Comparison of ENCODE assay signal across 1 cellular context in genomic region chr7:139133335-139134139, GRCh38.
TF ChIP-seq lines count a peak whose summit lies in the region.

No MANE protein-coding gene starts in this region.

TF ChIP-seq in HEK293, 187 proteins besides CTCF, POLR2A, EP300 and RAD21 (continued from another document):
- TF ChIP-seq ATF2 (tag by site-specific recombination; IDR thresholded peaks at IDR 0.05; ENCODE audit: low read depth) (no peak), ZNF140 (tag by site-specific recombination; IDR thresholded peaks at IDR 0.05) (no peak), ZBTB6 (tag by site-specific recombination; IDR thresholded peaks at IDR 0.05) (peak; percentile 63), SCRT2 (tag by site-specific recombination; IDR thresholded peaks at IDR 0.05) (no peak), ZNF146 (tag by site-specific recombination; IDR thresholded peaks at IDR 0.05) (peak; percentile 51), KLF17 (tag by site-specific recombination; IDR thresholded peaks at IDR 0.05) (peak; percentile 89), ZNF791 (tag by site-specific recombination; IDR thresholded peaks at IDR 0.05) (no peak), ZNF629 (tag by site-specific recombination; IDR thresholded peaks at IDR 0.05) (peak; percentile 84), ZNF426 (tag by site-specific recombination; IDR thresholded peaks at IDR 0.05) (no peak), ZIC2 (tag by site-specific recombination; IDR thresholded peaks at IDR 0.05) (peak; percentile 54; the same call in 1 of the 2 replicates), ZFP3 (tag by site-specific recombination; IDR thresholded peaks at IDR 0.05; ENCODE audit: low read depth) (no peak), ZBTB20 (tag by site-specific recombination; IDR thresholded peaks at IDR 0.05) (peak; percentile 66), AEBP2 (tag by site-specific recombination; IDR thresholded peaks at IDR 0.05; ENCODE audit: borderline replicate concordance) (no peak), HOXC10 (CRISPR knock-in tag; IDR thresholded peaks at IDR 0.05) (no peak), ZNF518A (tag by site-specific recombination; conservative IDR thresholded peaks at IDR 0.05; ENCODE audit: low read depth) (peak; percentile 94), GFI1B (tag by site-specific recombination; IDR thresholded peaks at IDR 0.05) (no peak), OSR2 (tag by site-specific recombination; IDR thresholded peaks at IDR 0.05) (no peak), ZNF37A (tag by site-specific recombination; IDR thresholded peaks at IDR 0.05) (peak; percentile 58; the same call in 1 of the 2 replicates), ZNF658 (tag by site-specific recombination; IDR thresholded peaks at IDR 0.05) (no peak), ZNF530 (tag by site-specific recombination; IDR thresholded peaks at IDR 0.05; ENCODE audit: low read depth) (no peak), PRDM1 (tag by site-specific recombination; IDR thresholded peaks at IDR 0.05) (peak; percentile 44; the same call in 1 of the 2 replicates), ZNF843 (tag by site-specific recombination; IDR thresholded peaks at IDR 0.05) (peak; percentile 75; the same call in 1 of the 2 replicates), ZNF624 (tag by site-specific recombination; IDR thresholded peaks at IDR 0.05) (0 out of 2 replicates have a peak, but pooled peaks have one; percentile 48), ZNF366 (tag by site-specific recombination; conservative IDR thresholded peaks at IDR 0.05) (peak; percentile 24; the same call in 1 of the 2 replicates), ZNF623 (tag by site-specific recombination; IDR thresholded peaks at IDR 0.05) (no peak), ZNF704 (tag by site-specific recombination; IDR thresholded peaks at IDR 0.05) (no peak), ZNF585B (tag by site-specific recombination; IDR thresholded peaks at IDR 0.05) (no peak), ZSCAN5A (tag by site-specific recombination; IDR thresholded peaks at IDR 0.05) (peak; percentile 95), ZBTB8A (tag by site-specific recombination; IDR thresholded peaks at IDR 0.05) (no peak; the same call in 1 of the 2 replicates), ZNF670 (tag by site-specific recombination; IDR thresholded peaks at IDR 0.05; ENCODE audit: low read depth) (no peak), KLF9 (tag by site-specific recombination; IDR thresholded peaks at IDR 0.05; ENCODE audit: low read depth) (peak; percentile 40), ZNF626 (tag by site-specific recombination; IDR thresholded peaks at IDR 0.05) (no peak), ZNF169 (tag by site-specific recombination; IDR thresholded peaks at IDR 0.05) (no peak), RBAK (tag by site-specific recombination; IDR thresholded peaks at IDR 0.05) (no peak), KLF8 (tag by site-specific recombination; IDR thresholded peaks at IDR 0.05) (peak; percentile 96), ZNF391 (tag by site-specific recombination; IDR thresholded peaks at IDR 0.05; ENCODE audit: borderline replicate concordance, low read depth) (peak; percentile 88; the same call in 1 of the 2 replicates)
